Comparison of ENCODE assay signal across 14 cellular contexts in genomic region chr16:12229759-12230594, GRCh38.
DNase-seq lines count a peak whose midpoint lies in the region; ATAC-seq and TF ChIP-seq lines count a peak whose summit lies in the region.
"Had no signal": no experiment of that assay in that cellular context is flagged by ENCODE, and none has a peak within 500 bp of the region (broad histone marks: within the 10 kb centered on the region; RNA-seq: fewer than 3 reads in every experiment).

No MANE protein-coding gene starts in this region.

- no peak for ATAC-seq in GM18520 (IDR thresholded peaks at IDR 0.05; ENCODE audit: unreplicated experiment)
- no peak for ATAC-seq in left ventricle myocardium superior
- no peak for ATAC-seq in GM19467 (IDR thresholded peaks at IDR 0.05; ENCODE audit: unreplicated experiment)
- ATAC-seq: gastrocnemius medialis had no signal

- H4K20me1 ChIP-seq in PC-9 (ENCODE audit: insufficient read depth), result no peaks in the 10 kb centered on the region

- no peaks in the 10 kb centered on the region for H3K9me3 ChIP-seq in PC-9 (ENCODE audit: insufficient read depth, low read depth)
- H3K9me3 ChIP-seq: gastrocnemius medialis, neutrophil, Peyer's patch had no signal

- no TSS peak for BruUV-seq in PC-9 (replicated peaks; lab: Mats Ljungman, UMichigan)

- no peaks in the 10 kb centered on the region for H3K36me3 ChIP-seq in PC-9 (ENCODE audit: low read depth)
- H3K36me3 ChIP-seq: gastrocnemius medialis, neutrophil, Peyer's patch had no signal

- H3F3A ChIP-seq in PC-9 (ENCODE audit: insufficient read depth, low read depth), result no peaks in the 10 kb centered on the region; the same call in 1 of the 2 replicates

- H3K79me2 ChIP-seq in PC-9 (ENCODE audit: low read depth), result no peaks in the 10 kb centered on the region

- DNase-seq in COR-L47 (lab: John Stamatoyannopoulos, UW) (peak; percentile 36), NCI-H1105 (lab: John Stamatoyannopoulos, UW) (peak; percentile 41), PC-9 (no peak), fibroblast of the aortic adventitia (ENCODE audit: low read depth) (peak; percentile 31), OCI-M1 (lab: John Stamatoyannopoulos, UW) (no peak), left ventricle myocardium superior (no peak)
- DNase-seq: activated CD4-positive, CD25-positive, alpha-beta regulatory T cell; cerebellar nuclear complex; gastrocnemius medialis; Peyer's patch had no signal

- H2AFZ ChIP-seq in PC-9, result no peak overlapping the region

- TF ChIP-seq CTCF in PC-9 (conservative IDR thresholded peaks at IDR 0.05) (no peak), fibroblast of the aortic adventitia (IDR thresholded peaks at IDR 0.05; ENCODE audit: insufficient read depth, low read length) (no peak)

- peak overlapping the region; percentile 33; the same call in 1 of the 2 replicates for H3K27ac ChIP-seq in PC-9
- H3K27ac ChIP-seq: gastrocnemius medialis, neutrophil had no signal

- POLR2A ChIA-PET in PC-9 (lab: Charles Lee; ENCODE audit: unreplicated experiment), result no interaction called here

- H3K4me3 ChIP-seq in PC-9 (no peak overlapping the region), fibroblast of the aortic adventitia (ENCODE audit: low read depth, low read length) (no peak overlapping the region)
- H3K4me3 ChIP-seq: gastrocnemius medialis, lung, Peyer's patch had no signal

- no peaks in the 10 kb centered on the region for H3K27me3 ChIP-seq in PC-9 (ENCODE audit: insufficient read depth, low read depth)
- H3K27me3 ChIP-seq: gastrocnemius medialis, neutrophil, Peyer's patch had no signal

- peaks cover 8% of the 10 kb centered on the region; the same call in 1 of the 2 replicates for H3K4me1 ChIP-seq in PC-9 (replicated peaks; ENCODE audit: insufficient read depth)

- no peak overlapping the region; the same call in 1 of the 2 replicates for H3K4me2 ChIP-seq in PC-9

- CTCF ChIA-PET in PC-9 (lab: Charles Lee), result interaction anchor here (0.5 to 0.6 kb wide), 3 partner anchors 66 to 781 kb away, joined by 3 to 10 read pairs (median 5); no protein-coding TSS in a partner anchor

- intact Hi-C loops in PC-9 (cut with micrococcal nuclease; ENCODE audit: unreplicated experiment) (no loop called here), left ventricle myocardium superior (cut with micrococcal nuclease) (no loop called here)

- no peaks in the 10 kb centered on the region; the same call in 1 of the 2 replicates for H3K9me2 ChIP-seq in PC-9 (ENCODE audit: insufficient read depth)

Comparison
In these comparisons a context has a peak if more than half of its experiments do, and no peak if none do; other contexts are left out.
1. DNase-seq: peak in COR-L47 (single experiment), NCI-H1105 (single experiment) and fibroblast of the aortic adventitia (single experiment); none in PC-9 (0 of 2), OCI-M1 (single experiment) and left ventricle myocardium superior (single experiment).